Comparison of ENCODE assay signal across 16 cellular contexts in genomic region chr6:7897461-7898192, GRCh38. TPM values are rescaled to one million over a fixed set of nuclear protein-coding genes. Genes with fewer than 3 reads are reported as not detected.
DNase-seq lines count a peak whose midpoint lies in the region; ATAC-seq and TF ChIP-seq lines count a peak whose summit lies in the region.
"Had no signal": no experiment of that assay in that cellular context is flagged by ENCODE, and none has a peak within 500 bp of the region (broad histone marks: within the 10 kb centered on the region; RNA-seq: fewer than 3 reads in every experiment).

No MANE protein-coding gene starts in this region.

- 0 out of 2 replicates have a peak overlapping the region, but pooled peaks have one; percentile 7 for H3K27ac Mint-ChIP-seq in HFFc6
- no peak overlapping the region for H3K27ac Mint-ChIP-seq in activated CD8-positive, alpha-beta memory T cell treated with anti-CD3 and anti-CD28 coated beads, Interleukin-2, amount 10 ng/mL, durations not matched to agents 7 days and 5 days

- H3K9me3 Mint-ChIP-seq in HFFc6 = no peaks in the 10 kb centered on the region
- no peaks in the 10 kb centered on the region for H3K9me3 Mint-ChIP-seq in activated CD8-positive, alpha-beta memory T cell treated with anti-CD3 and anti-CD28 coated beads, Interleukin-2, amount 10 ng/mL, durations not matched to agents 7 days and 5 days (ENCODE audit: low read depth)
- H3K9me3 Mint-ChIP-seq: activated T-cell treated with anti-CD3 and anti-CD28 coated beads, Interleukin-2, amount 50 U/mL, for 24 hours; T-helper 2 cell treated with Interferon-gamma antibody and Interleukin-4, amounts not matched to agents 5 μg/mL and 100 μg/mL, for 36 hours had no signal

- H3K4me3 Mint-ChIP-seq in HFFc6 = no peak overlapping the region
- H3K4me3 Mint-ChIP-seq in activated CD8-positive, alpha-beta memory T cell treated with anti-CD3 and anti-CD28 coated beads, Interleukin-2, amount 10 ng/mL, durations not matched to agents 7 days and 5 days = no peak overlapping the region
- H3K4me3 Mint-ChIP-seq: activated T-cell treated with anti-CD3 and anti-CD28 coated beads, Interleukin-2, amount 50 U/mL, for 24 hours; T-helper 2 cell treated with Interferon-gamma antibody and Interleukin-4, amounts not matched to agents 5 μg/mL and 100 μg/mL, for 36 hours had no signal

- DNase-seq in GM10248 (ENCODE audit: extremely low spot score) (peak; percentile 64), HFFc6 (no peak), NCI-H146 (lab: John Stamatoyannopoulos, UW) (no peak), NCI-H2107 (lab: John Stamatoyannopoulos, UW) (no peak), left cardiac atrium (no peak)
- DNase-seq in activated CD8-positive, alpha-beta memory T cell treated with anti-CD3 and anti-CD28 coated beads, Interleukin-2, amount 10 ng/mL, durations not matched to agents 7 days and 5 days = no peak
- DNase-seq: 8988T; activated CD4-positive, alpha-beta T cell treated with anti-CD3 and anti-CD28 coated beads for 48 hours; activated T-cell treated with anti-CD3 and anti-CD28 coated beads, Interleukin-2, amount 50 U/mL, for 24 hours; adrenal gland; EL; NCI-H187 treated with DMSO at 0.1 percent for 48 hours; ovary had no signal

- no peaks in the 10 kb centered on the region; the same call in 1 of the 2 replicates for H3K27me3 Mint-ChIP-seq in HFFc6 (ENCODE audit: insufficient read depth)
- H3K27me3 Mint-ChIP-seq in activated CD8-positive, alpha-beta memory T cell treated with anti-CD3 and anti-CD28 coated beads, Interleukin-2, amount 10 ng/mL, durations not matched to agents 7 days and 5 days = no peaks in the 10 kb centered on the region
- H3K27me3 Mint-ChIP-seq: activated T-cell treated with anti-CD3 and anti-CD28 coated beads, Interleukin-2, amount 50 U/mL, for 24 hours had no signal

- CTCF ChIA-PET in GM10248 (lab: Yijun Ruan, JAX) = interaction anchor here (1.6 to 3.3 kb wide), 3 partner anchors 19 to 175 kb away, joined by 5 to 21 read pairs (median 19); no protein-coding TSS in a partner anchor
- CTCF ChIA-PET in activated CD8-positive, alpha-beta memory T cell treated with anti-CD3 and anti-CD28 coated beads, Interleukin-2, amount 10 ng/mL, durations not matched to agents 7 days and 5 days (lab: Charles Lee) = no interaction called here

- intact Hi-C loops in left cardiac atrium (cut with DNase I) = no loop called here

- ATAC-seq in GM19324 (IDR thresholded peaks at IDR 0.05; ENCODE audit: low FRiP score, unreplicated experiment) = peak; percentile 44
- peak; percentile 64 for ATAC-seq in HG03442 (IDR thresholded peaks at IDR 0.05; ENCODE audit: unreplicated experiment)
- no peak for ATAC-seq in activated CD8-positive, alpha-beta memory T cell treated with anti-CD3 and anti-CD28 coated beads, Interleukin-2, amount 10 ng/mL, durations not matched to agents 7 days and 5 days
- no peak for ATAC-seq in left cardiac atrium

- TF ChIP-seq CTCF in GM10248 (IDR thresholded peaks at IDR 0.05; ENCODE audit: control extremely low read depth, extremely low read depth, low read depth, missing control alignments) (no peak), HFFc6 (IDR thresholded peaks at IDR 0.05) (no peak)

- POLR2A ChIA-PET in GM10248 (lab: Yijun Ruan, JAX) = no interaction called here

- no peaks in the 10 kb centered on the region for H3K4me1 Mint-ChIP-seq in HFFc6 (ENCODE audit: low read depth)
- no peaks in the 10 kb centered on the region for H3K4me1 Mint-ChIP-seq in activated CD8-positive, alpha-beta memory T cell treated with anti-CD3 and anti-CD28 coated beads, Interleukin-2, amount 10 ng/mL, durations not matched to agents 7 days and 5 days

- H3K36me3 Mint-ChIP-seq in HFFc6 (ENCODE audit: low read depth) = peaks cover 26% of the 10 kb centered on the region
- peaks cover 34% of the 10 kb centered on the region for H3K36me3 Mint-ChIP-seq in activated CD8-positive, alpha-beta memory T cell treated with anti-CD3 and anti-CD28 coated beads, Interleukin-2, amount 10 ng/mL, durations not matched to agents 7 days and 5 days

RNA-seq across cellular contexts. Expression of gene TXNDC5, which starts 13.0 kb away (rescaled TPM):
- 100 to 1,000 TPM; 226 to 280 (median 258) TPM for total RNA-seq in HFFc6 (2021; fragmentation: NEBNext Ultra II Directional; extraction: Animal tissue kit (Norgen Biotek cat#: 25700))
- total RNA-seq in activated CD8-positive, alpha-beta memory T cell treated with anti-CD3 and anti-CD28 coated beads, Interleukin-2, amount 10 ng/mL, durations not matched to agents 7 days and 5 days = 10 to 100 TPM; 27.7 to 45.4 TPM
- 10 to 100 TPM; 65.3 to 80.7 TPM for total RNA-seq in left cardiac atrium

Comparison
In these comparisons a context has a peak if more than half of its experiments do, and no peak if none do; other contexts are left out.
1. ATAC-seq: peak in GM19324 (single experiment) and HG03442 (single experiment); none in activated CD8-positive, alpha-beta memory T cell treated with anti-CD3 and anti-CD28 coated beads, Interleukin-2, amount 10 ng/mL, durations not matched to agents 7 days and 5 days (single experiment) and left cardiac atrium (0 of 2).